Comparison of ENCODE assay signal across 31 cellular contexts in the genomic region with DNA sequence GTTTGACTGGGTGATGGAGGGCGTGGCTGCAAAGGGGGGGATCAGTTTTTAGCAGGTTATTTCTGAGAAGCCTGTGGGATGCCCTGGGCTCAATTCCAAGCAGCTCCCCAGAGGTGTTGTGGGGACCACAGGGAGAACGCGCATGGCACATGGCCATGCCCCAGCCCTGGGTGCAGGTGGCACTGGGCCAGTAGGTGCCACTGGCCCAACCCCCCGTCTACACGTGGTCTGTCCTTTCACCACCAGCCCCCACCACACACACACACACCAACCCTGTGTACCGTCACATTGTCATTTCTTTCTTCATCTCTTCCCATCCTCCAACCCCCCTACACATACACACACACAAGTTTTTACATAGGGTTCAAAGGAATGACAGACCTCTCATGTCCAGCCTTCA.
"Had no signal": no experiment of that assay in that cellular context is flagged by ENCODE, and none has a peak within 500 bp of the region (broad histone marks: within the 10 kb centered on the region; RNA-seq: fewer than 3 reads in every experiment).

No MANE protein-coding gene starts in this region.

- H3K9me3 ChIP-seq: ascending aorta, body of pancreas, breast epithelium, Peyer's patch, SJSA1, SK-N-SH had no signal

- H3K27ac ChIP-seq: ascending aorta, body of pancreas, Peyer's patch, SJSA1 had no signal

- H3K4me1 Mint-ChIP-seq: activated CD4-positive, alpha-beta T cell treated with anti-CD3 and anti-CD28 coated beads, Interleukin-2, amount 10 ng/mL, durations not matched to agents 24 days and 14 days; activated T-helper 17 cell treated with anti-CD3 and anti-CD28 coated beads, Interleukin-2, amount 50 U/mL, for 72 hours had no signal

- ATAC-seq: activated CD8-positive, alpha-beta T cell treated with anti-CD3 and anti-CD28 coated beads for 36 hours; activated T-cell treated with anti-CD3 and anti-CD28 coated beads, Interleukin-2, amount 50 U/mL, for 72 hours; activated T-helper 17 cell treated with anti-CD3 and anti-CD28 coated beads, Interleukin-2, amount 50 U/mL, for 72 hours; body of pancreas had no signal

- H3K36me3 Mint-ChIP-seq: activated naive CD8-positive, alpha-beta T cell treated with anti-CD3 and anti-CD28 coated beads for 36 hours had no signal

- FAIRE-seq: TTC549 had no signal

- H3K4me3 ChIP-seq: ascending aorta, body of pancreas, breast epithelium, Peyer's patch, SJSA1 had no signal

- H3K36me3 ChIP-seq: ascending aorta, breast epithelium, Peyer's patch, SJSA1 had no signal

- H3K4me3 Mint-ChIP-seq: activated CD4-positive, alpha-beta T cell treated with anti-CD3 and anti-CD28 coated beads, Interleukin-2, amount 10 ng/mL, durations not matched to agents 24 days and 14 days; activated CD8-positive, alpha-beta T cell treated with anti-CD3 and anti-CD28 coated beads for 36 hours; activated naive CD8-positive, alpha-beta T cell treated with anti-CD3 and anti-CD28 coated beads for 36 hours; activated T-cell treated with anti-CD3 and anti-CD28 coated beads, Interleukin-2, amount 50 U/mL, for 72 hours; activated T-helper 17 cell treated with anti-CD3 and anti-CD28 coated beads, Interleukin-2, amount 50 U/mL, for 72 hours; T-helper 1 cell treated with Interleukin-12 subunit alpha and Interleukin-12 subunit beta and Interleukin-4 antibody, amounts not matched to agents 30 μg/mL and 1 μg/mL, for 36 hours; T-helper 2 cell treated with Interferon-gamma antibody and Interleukin-4, amounts not matched to agents 5 μg/mL and 100 μg/mL, for 36 hours had no signal

- H3K4me1 ChIP-seq: ascending aorta, body of pancreas, breast epithelium, Peyer's patch, SJSA1 had no signal

- H3K27ac Mint-ChIP-seq: activated CD4-positive, alpha-beta T cell treated with anti-CD3 and anti-CD28 coated beads, Interleukin-2, amount 10 ng/mL, durations not matched to agents 24 days and 14 days; activated CD8-positive, alpha-beta T cell treated with anti-CD3 and anti-CD28 coated beads for 36 hours; activated naive CD8-positive, alpha-beta T cell treated with anti-CD3 and anti-CD28 coated beads for 36 hours; activated T-cell treated with anti-CD3 and anti-CD28 coated beads, Interleukin-2, amount 50 U/mL, for 72 hours; activated T-helper 17 cell treated with anti-CD3 and anti-CD28 coated beads, Interleukin-2, amount 50 U/mL, for 72 hours; T-helper 1 cell treated with Interleukin-12 subunit alpha and Interleukin-12 subunit beta and Interleukin-4 antibody, amounts not matched to agents 30 μg/mL and 1 μg/mL, for 36 hours; T-helper 2 cell treated with Interferon-gamma antibody and Interleukin-4, amounts not matched to agents 5 μg/mL and 100 μg/mL, for 36 hours had no signal

- DNase-seq: activated CD4-positive, alpha-beta T cell treated with anti-CD3 and anti-CD28 coated beads, Interleukin-2, amount 10 ng/mL, durations not matched to agents 24 days and 14 days; activated CD4-positive, alpha-beta T cell treated with anti-CD3 and anti-CD28 coated beads, Interleukin-2, amount 50 U/mL, for 4 hours; activated CD8-positive, alpha-beta T cell treated with anti-CD3 and anti-CD28 coated beads for 36 hours; activated effector memory CD4-positive, alpha-beta T cell treated with anti-CD3 and anti-CD28 coated beads, Interleukin-2, amount 50 U/mL, for 16 hours; activated naive CD4-positive, alpha-beta T cell; activated naive CD4-positive, alpha-beta T cell treated with anti-CD3 and anti-CD28 coated beads, Interleukin-2, amount 50 U/mL, for 16 hours; activated naive CD8-positive, alpha-beta T cell treated with anti-CD3 and anti-CD28 coated beads for 36 hours; activated T-cell treated with anti-CD3 and anti-CD28 coated beads, Interleukin-2, amount 50 U/mL, for 1 hour; activated T-cell treated with anti-CD3 and anti-CD28 coated beads, Interleukin-2, amount 50 U/mL, for 72 hours; amniotic stem cell; body of pancreas; cerebellar nuclear complex; Karpas-422; NCI-H1105; NCI-H1417 treated with DMSO at 0.1 percent for 48 hours; NCI-H1694; NCI-H1930; NCI-H345; NCI-H524 treated with DMSO at 0.1 percent for 48 hours; NK-92 treated with Interleukin-12 subunit alpha and Interleukin-12 subunit beta, amount 100 ng/mL, for 24 hours; Peyer's patch; RPMI8226; SHP77 treated with DMSO at 0.1 percent for 48 hours had no signal

- H3K4me2 ChIP-seq: SK-N-SH had no signal

- H3K9ac ChIP-seq: SK-N-SH had no signal

- H3K9me3 Mint-ChIP-seq: activated CD4-positive, alpha-beta T cell treated with anti-CD3 and anti-CD28 coated beads, Interleukin-2, amount 10 ng/mL, durations not matched to agents 24 days and 14 days; activated CD8-positive, alpha-beta T cell treated with anti-CD3 and anti-CD28 coated beads for 36 hours; activated naive CD8-positive, alpha-beta T cell treated with anti-CD3 and anti-CD28 coated beads for 36 hours; activated T-cell treated with anti-CD3 and anti-CD28 coated beads, Interleukin-2, amount 50 U/mL, for 72 hours; activated T-helper 17 cell treated with anti-CD3 and anti-CD28 coated beads, Interleukin-2, amount 50 U/mL, for 72 hours; T-helper 1 cell treated with Interleukin-12 subunit alpha and Interleukin-12 subunit beta and Interleukin-4 antibody, amounts not matched to agents 30 μg/mL and 1 μg/mL, for 36 hours; T-helper 2 cell treated with Interferon-gamma antibody and Interleukin-4, amounts not matched to agents 5 μg/mL and 100 μg/mL, for 36 hours had no signal

- H3K27me3 ChIP-seq: ascending aorta, body of pancreas, breast epithelium, Peyer's patch, SJSA1 had no signal
